Comparison of ENCODE assay signal across 8 cellular contexts in genomic region chr4:57109847-57110634, GRCh38. TPM values are rescaled to one million over a fixed set of nuclear protein-coding genes. Genes with fewer than 3 reads are reported as not detected.
DNase-seq lines count a peak whose midpoint lies in the region; ATAC-seq and TF ChIP-seq lines count a peak whose summit lies in the region.

TSS of gene IGFBP7 (minus strand) at chr4:57110385. CDS start at chr4:57110351, 34 bp downstream.

- H3K27me3 Mint-ChIP-seq in activated naive CD4-positive, alpha-beta T cell treated with anti-CD3 and anti-CD28 coated beads, Interleukin-2, amount 10 ng/mL, durations not matched to agents 7 days and 5 days, result peaks cover 76% of the 10 kb centered on the region
- peaks cover 75% of the 10 kb centered on the region for H3K27me3 Mint-ChIP-seq in WTC11 (ENCODE audit: low read depth)

- H3K4me3 Mint-ChIP-seq in activated naive CD4-positive, alpha-beta T cell treated with anti-CD3 and anti-CD28 coated beads, Interleukin-2, amount 10 ng/mL, durations not matched to agents 7 days and 5 days, result peak within 1 kb of the TSS; percentile 71
- peak within 1 kb of the TSS; percentile 93 for H3K4me3 Mint-ChIP-seq in WTC11

- CTCF ChIA-PET in activated naive CD4-positive, alpha-beta T cell treated with anti-CD3 and anti-CD28 coated beads, Interleukin-2, amount 10 ng/mL, durations not matched to agents 7 days and 5 days (lab: Charles Lee), result no interaction called here
- CTCF ChIA-PET in WTC11 (lab: Charles Lee), result interaction anchor here (0.7 to 1.5 kb wide), 3 partner anchors 29 to 81 kb away, joined by 3 to 6 read pairs (median 5); no protein-coding TSS in a partner anchor

- peak within 1 kb of the TSS; percentile 54 for H3K4me3 ChIP-seq in fibroblast of mammary gland (ENCODE audit: control insufficient read depth, low read depth, low read length)

- H3K9me3 Mint-ChIP-seq in activated naive CD4-positive, alpha-beta T cell treated with anti-CD3 and anti-CD28 coated beads, Interleukin-2, amount 10 ng/mL, durations not matched to agents 7 days and 5 days, result no peaks in the 10 kb centered on the region
- H3K9me3 Mint-ChIP-seq in WTC11, result no peaks in the 10 kb centered on the region

- ATAC-seq in HG03432 (IDR thresholded peaks at IDR 0.05; ENCODE audit: unreplicated experiment) (peak; percentile 55), WTC11 (peak; percentile 46), GM18861 (IDR thresholded peaks at IDR 0.05; ENCODE audit: unreplicated experiment) (no peak)

- peaks cover 13% of the 10 kb centered on the region for H3K4me1 Mint-ChIP-seq in activated naive CD4-positive, alpha-beta T cell treated with anti-CD3 and anti-CD28 coated beads, Interleukin-2, amount 10 ng/mL, durations not matched to agents 7 days and 5 days
- peaks cover 25% of the 10 kb centered on the region for H3K4me1 Mint-ChIP-seq in WTC11

- DNase-seq in activated naive CD4-positive, alpha-beta T cell treated with anti-CD3 and anti-CD28 coated beads, Interleukin-2, amount 10 ng/mL, durations not matched to agents 7 days and 5 days, result no peak
- no peak for DNase-seq in activated naive CD4-positive, alpha-beta T cell treated with anti-CD3 and anti-CD28 coated beads, Interleukin-2, amount 50 U/mL, for 16 hours
- peak; percentile 28 for DNase-seq in WTC11 (ENCODE audit: low spot score)
- no peak for DNase-seq in fibroblast of mammary gland (ENCODE audit: low read depth)
- peak; percentile 61 for DNase-seq in myocyte (ENCODE audit: low read depth)
- no peak for DNase-seq in NCI-H1105 treated with DMSO at 0.1 percent for 48 hours (lab: John Stamatoyannopoulos, UW)

- no peak for TF ChIP-seq CTCF in WTC11 (IDR thresholded peaks at IDR 0.05)
- no peak for TF ChIP-seq CTCF in fibroblast of mammary gland (conservative IDR thresholded peaks at IDR 0.05; ENCODE audit: control insufficient read depth, insufficient read depth, low read depth, low read length)

- POLR2A ChIA-PET in WTC11 (lab: Charles Lee), result no interaction called here

- peak within 1 kb of the TSS; percentile 38 for H3K27ac Mint-ChIP-seq in activated naive CD4-positive, alpha-beta T cell treated with anti-CD3 and anti-CD28 coated beads, Interleukin-2, amount 10 ng/mL, durations not matched to agents 7 days and 5 days
- 0 out of 2 replicates have a peak within 1 kb of the TSS, but pooled peaks have one; percentile 9 for H3K27ac Mint-ChIP-seq in WTC11

- no peaks in the 10 kb centered on the region for H3K36me3 Mint-ChIP-seq in activated naive CD4-positive, alpha-beta T cell treated with anti-CD3 and anti-CD28 coated beads, Interleukin-2, amount 10 ng/mL, durations not matched to agents 7 days and 5 days
- no peaks in the 10 kb centered on the region for H3K36me3 Mint-ChIP-seq in WTC11

TF ChIP-seq in WTC11, 78 proteins besides CTCF, POLR2A, EP300 and RAD21 (continues in another document):
- no peak for TF ChIP-seq GABPB1 (CRISPR knock-in tag; IDR thresholded peaks at IDR 0.05)
- TF ChIP-seq ATF6 (CRISPR knock-in tag; IDR thresholded peaks at IDR 0.05), result no peak
- 0 out of 2 replicates have a peak, but pooled peaks have one; percentile 36 for TF ChIP-seq HMGXB4 (CRISPR knock-in tag; IDR thresholded peaks at IDR 0.05)
- no peak for TF ChIP-seq MXD4 (CRISPR knock-in tag; IDR thresholded peaks at IDR 0.05; ENCODE audit: borderline replicate concordance)
- no peak for TF ChIP-seq USF2 (CRISPR knock-in tag; IDR thresholded peaks at IDR 0.05)
- TF ChIP-seq KAT7 (CRISPR knock-in tag; IDR thresholded peaks at IDR 0.05; ENCODE audit: borderline replicate concordance), result no peak
- TF ChIP-seq E2F5 (CRISPR knock-in tag; IDR thresholded peaks at IDR 0.05), result 0 out of 2 replicates have a peak, but pooled peaks have one; percentile 49
- TF ChIP-seq ZNF219 (CRISPR knock-in tag; IDR thresholded peaks at IDR 0.05; ENCODE audit: borderline replicate concordance), result no peak; the same call in 1 of the 2 replicates
- no peak for TF ChIP-seq FOXJ3 (CRISPR knock-in tag; IDR thresholded peaks at IDR 0.05; ENCODE audit: borderline replicate concordance)
- TF ChIP-seq RORB (CRISPR knock-in tag; IDR thresholded peaks at IDR 0.05), result no peak
- peak; percentile 43 for TF ChIP-seq FOXP1 (CRISPR knock-in tag; IDR thresholded peaks at IDR 0.05; ENCODE audit: borderline replicate concordance)
- TF ChIP-seq NR3C1 (CRISPR knock-in tag; conservative IDR thresholded peaks at IDR 0.05; ENCODE audit: low read depth), result no peak
- no peak for TF ChIP-seq SMAD4 (CRISPR knock-in tag; IDR thresholded peaks at IDR 0.05)
- TF ChIP-seq CDX4 (CRISPR knock-in tag; IDR thresholded peaks at IDR 0.05; ENCODE audit: borderline replicate concordance), result no peak
- peak; percentile 41; the same call in 1 of the 2 replicates for TF ChIP-seq ETV6 (CRISPR knock-in tag; IDR thresholded peaks at IDR 0.05)
- TF ChIP-seq JUN (CRISPR knock-in tag; IDR thresholded peaks at IDR 0.05), result no peak
- TF ChIP-seq ZNF232 (CRISPR knock-in tag; IDR thresholded peaks at IDR 0.05), result no peak
- TF ChIP-seq E2F4 (CRISPR knock-in tag; IDR thresholded peaks at IDR 0.05; ENCODE audit: borderline replicate concordance, low read depth), result peak; percentile 56; the same call in 1 of the 2 replicates
- TF ChIP-seq IRF1 (CRISPR knock-in tag; IDR thresholded peaks at IDR 0.05), result no peak

RNA-seq across cellular contexts. Expression of gene IGFBP7, which starts in this region (rescaled TPM):
- 1.0 to 1.5 TPM (median 1.4 TPM) in 3 replicates for total RNA-seq in WTC11 (2021)
- total RNA-seq in myocyte, result 172 and 244 TPM in 2 replicates
- polyA plus RNA-seq in myocyte (2012), result 1,368 TPM

Comparison
In these comparisons a context has a peak if more than half of its experiments do, and no peak if none do; other contexts are left out.
1. RNA of gene IGFBP7 (total RNA-seq): 172 to 244 TPM in myocyte; 1.0 to 1.5 TPM in WTC11; every median in the first group is over 10 times any median in the second.
2. DNase-seq: peak in WTC11 (single experiment) and myocyte (single experiment); none in activated naive CD4-positive, alpha-beta T cell treated with anti-CD3 and anti-CD28 coated beads, Interleukin-2, amount 10 ng/mL, durations not matched to agents 7 days and 5 days (single experiment), activated naive CD4-positive, alpha-beta T cell treated with anti-CD3 and anti-CD28 coated beads, Interleukin-2, amount 50 U/mL, for 16 hours (single experiment), fibroblast of mammary gland (single experiment) and NCI-H1105 treated with DMSO at 0.1 percent for 48 hours (single experiment).